In the genomic region with DNA sequence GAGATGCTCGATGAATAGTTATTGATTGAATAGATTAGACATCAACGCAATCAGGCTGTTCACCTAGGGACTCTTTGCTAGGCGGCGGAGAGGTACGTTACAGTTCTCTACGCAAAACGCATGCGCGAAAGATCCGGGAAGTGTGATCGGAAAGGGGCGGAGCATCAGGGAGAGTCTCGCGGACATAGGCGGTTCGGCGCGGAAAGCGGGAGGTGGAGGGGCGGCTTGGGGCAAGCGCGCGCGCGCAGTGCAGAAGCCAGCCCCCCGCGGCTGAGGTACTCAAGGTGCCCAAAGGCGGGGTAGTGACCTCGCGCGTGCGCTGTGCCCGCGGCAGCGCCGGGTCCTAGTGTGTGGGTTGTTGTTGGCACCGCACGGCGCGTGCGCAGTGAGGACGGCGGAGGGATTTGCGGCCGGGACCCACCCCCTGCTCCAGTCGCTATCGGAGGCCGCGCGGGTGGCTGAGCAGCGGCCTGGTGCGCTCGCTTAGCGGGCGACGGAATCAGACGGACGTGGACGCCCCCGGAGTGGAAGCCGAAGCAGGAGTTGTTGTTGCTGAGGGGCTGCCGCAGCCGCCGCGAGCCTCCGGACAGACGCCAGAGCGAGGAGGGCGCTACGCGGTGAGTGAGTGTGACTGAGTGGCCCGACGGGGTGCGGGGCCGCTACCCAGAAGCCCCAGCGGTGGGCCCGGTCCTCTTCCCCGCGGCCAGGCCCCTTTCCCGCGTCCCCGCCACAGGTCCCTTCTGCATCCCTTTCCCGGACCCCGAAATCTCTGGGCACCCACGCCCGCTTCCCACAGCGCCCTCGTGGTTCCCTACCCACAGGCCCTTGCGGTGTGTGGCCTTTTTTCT, we compare ENCODE assay signal across 1 cellular context.
TF ChIP-seq lines count a peak whose summit lies in the region.

A gene with protein sequence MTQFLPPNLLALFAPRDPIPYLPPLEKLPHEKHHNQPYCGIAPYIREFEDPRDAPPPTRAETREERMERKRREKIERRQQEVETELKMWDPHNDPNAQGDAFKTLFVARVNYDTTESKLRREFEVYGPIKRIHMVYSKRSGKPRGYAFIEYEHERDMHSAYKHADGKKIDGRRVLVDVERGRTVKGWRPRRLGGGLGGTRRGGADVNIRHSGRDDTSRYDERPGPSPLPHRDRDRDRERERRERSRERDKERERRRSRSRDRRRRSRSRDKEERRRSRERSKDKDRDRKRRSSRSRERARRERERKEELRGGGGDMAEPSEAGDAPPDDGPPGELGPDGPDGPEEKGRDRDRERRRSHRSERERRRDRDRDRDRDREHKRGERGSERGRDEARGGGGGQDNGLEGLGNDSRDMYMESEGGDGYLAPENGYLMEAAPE (plus strand): TSS at position 432 of the 848 bp plus-strand sequence. CDS start 964 bp downstream, outside the sequence.

TF ChIP-seq in HepG2, 621 proteins besides CTCF, POLR2A, EP300 and RAD21 (continued from another document and continues in another):
- peak; percentile 34; the same call in 1 of the 2 replicates for TF ChIP-seq ZNF367 (CRISPR knock-in tag; IDR thresholded peaks at IDR 0.05; ENCODE audit: borderline replicate concordance)
- TF ChIP-seq SPEN (CRISPR knock-in tag; IDR thresholded peaks at IDR 0.05; ENCODE audit: low read depth) = peak; percentile 99
- peak; percentile 93; the same call in 1 of the 2 replicates for TF ChIP-seq ZNF558 (CRISPR knock-in tag; IDR thresholded peaks at IDR 0.05; ENCODE audit: borderline replicate concordance)
- no peak for TF ChIP-seq DPF2 (CRISPR knock-in tag; IDR thresholded peaks at IDR 0.05; ENCODE audit: borderline replicate concordance, low read depth)
- TF ChIP-seq DR1 (CRISPR knock-in tag; IDR thresholded peaks at IDR 0.05) = peak; percentile 74; the same call in 1 of the 2 replicates
- no peak for TF ChIP-seq CSRNP2 (CRISPR knock-in tag; conservative IDR thresholded peaks at IDR 0.05; ENCODE audit: low read depth)
- TF ChIP-seq BORCS8-MEF2B (CRISPR knock-in tag; IDR thresholded peaks at IDR 0.05) = peak; percentile 57; the same call in 1 of the 2 replicates
- no peak for TF ChIP-seq PRDM4 (CRISPR knock-in tag; IDR thresholded peaks at IDR 0.05; ENCODE audit: borderline replicate concordance)
- TF ChIP-seq HNRNPL (IDR thresholded peaks at IDR 0.05; ENCODE audit: low read depth, low read length) = peak; percentile 47; the same call in 1 of the 2 replicates
- TF ChIP-seq ZNF274 (CRISPR knock-in tag; IDR thresholded peaks at IDR 0.05) = no peak; the same call in 1 of the 2 replicates
- TF ChIP-seq, protein P1, sequence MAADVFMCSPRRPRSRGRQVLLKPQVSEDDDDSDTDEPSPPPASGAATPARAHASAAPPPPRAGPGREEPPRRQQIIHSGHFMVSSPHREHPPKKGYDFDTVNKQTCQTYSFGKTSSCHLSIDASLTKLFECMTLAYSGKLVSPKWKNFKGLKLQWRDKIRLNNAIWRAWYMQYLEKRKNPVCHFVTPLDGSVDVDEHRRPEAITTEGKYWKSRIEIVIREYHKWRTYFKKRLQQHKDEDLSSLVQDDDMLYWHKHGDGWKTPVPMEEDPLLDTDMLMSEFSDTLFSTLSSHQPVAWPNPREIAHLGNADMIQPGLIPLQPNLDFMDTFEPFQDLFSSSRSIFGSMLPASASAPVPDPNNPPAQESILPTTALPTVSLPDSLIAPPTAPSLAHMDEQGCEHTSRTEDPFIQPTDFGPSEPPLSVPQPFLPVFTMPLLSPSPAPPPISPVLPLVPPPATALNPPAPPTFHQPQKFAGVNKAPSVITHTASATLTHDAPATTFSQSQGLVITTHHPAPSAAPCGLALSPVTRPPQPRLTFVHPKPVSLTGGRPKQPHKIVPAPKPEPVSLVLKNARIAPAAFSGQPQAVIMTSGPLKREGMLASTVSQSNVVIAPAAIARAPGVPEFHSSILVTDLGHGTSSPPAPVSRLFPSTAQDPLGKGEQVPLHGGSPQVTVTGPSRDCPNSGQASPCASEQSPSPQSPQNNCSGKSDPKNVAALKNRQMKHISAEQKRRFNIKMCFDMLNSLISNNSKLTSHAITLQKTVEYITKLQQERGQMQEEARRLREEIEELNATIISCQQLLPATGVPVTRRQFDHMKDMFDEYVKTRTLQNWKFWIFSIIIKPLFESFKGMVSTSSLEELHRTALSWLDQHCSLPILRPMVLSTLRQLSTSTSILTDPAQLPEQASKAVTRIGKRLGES (CRISPR knock-in tag; IDR thresholded peaks at IDR 0.05; ENCODE audit: borderline replicate concordance) = peak; percentile 38; the same call in 1 of the 2 replicates
- TF ChIP-seq ZNF576 (CRISPR knock-in tag; IDR thresholded peaks at IDR 0.05) = no peak
- TF ChIP-seq GATAD2A (CRISPR knock-in tag; IDR thresholded peaks at IDR 0.05) = peak; percentile 50; the same call in 1 of the 2 replicates
- TF ChIP-seq, protein P2, sequence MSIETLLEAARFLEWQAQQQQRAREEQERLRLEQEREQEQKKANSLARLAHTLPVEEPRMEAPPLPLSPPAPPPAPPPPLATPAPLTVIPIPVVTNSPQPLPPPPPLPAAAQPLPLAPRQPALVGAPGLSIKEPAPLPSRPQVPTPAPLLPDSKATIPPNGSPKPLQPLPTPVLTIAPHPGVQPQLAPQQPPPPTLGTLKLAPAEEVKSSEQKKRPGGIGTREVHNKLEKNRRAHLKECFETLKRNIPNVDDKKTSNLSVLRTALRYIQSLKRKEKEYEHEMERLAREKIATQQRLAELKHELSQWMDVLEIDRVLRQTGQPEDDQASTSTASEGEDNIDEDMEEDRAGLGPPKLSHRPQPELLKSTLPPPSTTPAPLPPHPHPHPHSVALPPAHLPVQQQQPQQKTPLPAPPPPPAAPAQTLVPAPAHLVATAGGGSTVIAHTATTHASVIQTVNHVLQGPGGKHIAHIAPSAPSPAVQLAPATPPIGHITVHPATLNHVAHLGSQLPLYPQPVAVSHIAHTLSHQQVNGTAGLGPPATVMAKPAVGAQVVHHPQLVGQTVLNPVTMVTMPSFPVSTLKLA (IDR thresholded peaks at IDR 0.05) = peak; percentile 45
- TF ChIP-seq SOX13 (IDR thresholded peaks at IDR 0.05) = no peak
- TF ChIP-seq SOX13 (CRISPR knock-in tag; conservative IDR thresholded peaks at IDR 0.05 in 1 of 2, IDR thresholded peaks at IDR 0.05 in 1 of 2) = 0 out of 4 replicates have a peak, but pooled peaks of 1 of the 2 experiments have one; percentile 28
- peak; percentile 53; the same call in 1 of the 2 replicates for TF ChIP-seq ZC3H4 (CRISPR knock-in tag; IDR thresholded peaks at IDR 0.05; ENCODE audit: borderline replicate concordance)
- TF ChIP-seq SKI (IDR thresholded peaks at IDR 0.05; ENCODE audit: partially characterized antibody) = no peak
- no peak for TF ChIP-seq ATF7 (IDR thresholded peaks at IDR 0.05)
- TF ChIP-seq ATF7 (CRISPR knock-in tag; IDR thresholded peaks at IDR 0.05) = no peak
- TF ChIP-seq, protein P3, sequence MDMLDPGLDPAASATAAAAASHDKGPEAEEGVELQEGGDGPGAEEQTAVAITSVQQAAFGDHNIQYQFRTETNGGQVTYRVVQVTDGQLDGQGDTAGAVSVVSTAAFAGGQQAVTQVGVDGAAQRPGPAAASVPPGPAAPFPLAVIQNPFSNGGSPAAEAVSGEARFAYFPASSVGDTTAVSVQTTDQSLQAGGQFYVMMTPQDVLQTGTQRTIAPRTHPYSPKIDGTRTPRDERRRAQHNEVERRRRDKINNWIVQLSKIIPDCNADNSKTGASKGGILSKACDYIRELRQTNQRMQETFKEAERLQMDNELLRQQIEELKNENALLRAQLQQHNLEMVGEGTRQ (IDR thresholded peaks at IDR 0.05; ENCODE audit: low read depth, low read length) = no peak
- TF ChIP-seq, protein P3 (CRISPR knock-in tag; IDR thresholded peaks at IDR 0.05; ENCODE audit: borderline replicate concordance) = peak; percentile 35; the same call in 1 of the 2 replicates
- TF ChIP-seq DBP (CRISPR knock-in tag; IDR thresholded peaks at IDR 0.05; ENCODE audit: not compliant biosample characterization) = no peak
- peak; percentile 19; the same call in 1 of the 2 replicates for TF ChIP-seq TGIF2 (CRISPR knock-in tag; IDR thresholded peaks at IDR 0.05)
- peak; percentile 91 for TF ChIP-seq THAP11 (CRISPR knock-in tag; IDR thresholded peaks at IDR 0.05)
- TF ChIP-seq ARNTL (CRISPR knock-in tag; IDR thresholded peaks at IDR 0.05) = 0 out of 2 replicates have a peak, but pooled peaks have one; percentile 44
- no peak for TF ChIP-seq JUNB (CRISPR knock-in tag; IDR thresholded peaks at IDR 0.05; ENCODE audit: borderline replicate concordance)
- no peak for TF ChIP-seq ZFP62 (CRISPR knock-in tag; IDR thresholded peaks at IDR 0.05)
- TF ChIP-seq KLF6 (CRISPR knock-in tag; IDR thresholded peaks at IDR 0.05) = peak; percentile 83; the same call in 1 of the 2 replicates
- no peak; the same call in 1 of the 2 replicates for TF ChIP-seq ZNF33B (CRISPR knock-in tag; IDR thresholded peaks at IDR 0.05)
- no peak for TF ChIP-seq EHMT2 (IDR thresholded peaks at IDR 0.05; ENCODE audit: borderline replicate concordance, low read depth, low read length)
- TF ChIP-seq RBFOX2 (IDR thresholded peaks at IDR 0.05; ENCODE audit: low read depth, low read length) = peak; percentile 100
- TF ChIP-seq U2AF2 (IDR thresholded peaks at IDR 0.05; ENCODE audit: low read depth, low read length) = no peak
- peak; percentile 68 for TF ChIP-seq ZNF264 (CRISPR knock-in tag; IDR thresholded peaks at IDR 0.05)
- 0 out of 2 replicates have a peak, but pooled peaks have one; percentile 60 for TF ChIP-seq JUND (CRISPR knock-in tag; IDR thresholded peaks at IDR 0.05)
- no peak for TF ChIP-seq NFRKB (IDR thresholded peaks at IDR 0.05)
- TF ChIP-seq RARA (CRISPR knock-in tag; IDR thresholded peaks at IDR 0.05) = peak; percentile 21; the same call in 1 of the 2 replicates
- no peak for TF ChIP-seq ESRRA (CRISPR knock-in tag; IDR thresholded peaks at IDR 0.05; ENCODE audit: low read depth)
- peak; percentile 81; the same call in 1 of the 2 replicates for TF ChIP-seq STAT5B (CRISPR knock-in tag; IDR thresholded peaks at IDR 0.05)
- no peak for TF ChIP-seq TCF7L2 (IDR thresholded peaks at IDR 0.05; ENCODE audit: low read depth, low read length)
- TF ChIP-seq AKAP8 (CRISPR knock-in tag; IDR thresholded peaks at IDR 0.05) = peak; percentile 60; the same call in 1 of the 2 replicates
- TF ChIP-seq PTBP1 (IDR thresholded peaks at IDR 0.05; ENCODE audit: low read depth, low read length, poor library complexity, severe bottlenecking) = no peak
- peak; percentile 67; the same call in 1 of the 2 replicates for TF ChIP-seq ZNF766 (CRISPR knock-in tag; IDR thresholded peaks at IDR 0.05; ENCODE audit: borderline replicate concordance)
- peak; percentile 86 for TF ChIP-seq THAP9 (CRISPR knock-in tag; IDR thresholded peaks at IDR 0.05; ENCODE audit: borderline replicate concordance)
